21 cellular contexts compared by ENCODE assay signal in the genomic region with DNA sequence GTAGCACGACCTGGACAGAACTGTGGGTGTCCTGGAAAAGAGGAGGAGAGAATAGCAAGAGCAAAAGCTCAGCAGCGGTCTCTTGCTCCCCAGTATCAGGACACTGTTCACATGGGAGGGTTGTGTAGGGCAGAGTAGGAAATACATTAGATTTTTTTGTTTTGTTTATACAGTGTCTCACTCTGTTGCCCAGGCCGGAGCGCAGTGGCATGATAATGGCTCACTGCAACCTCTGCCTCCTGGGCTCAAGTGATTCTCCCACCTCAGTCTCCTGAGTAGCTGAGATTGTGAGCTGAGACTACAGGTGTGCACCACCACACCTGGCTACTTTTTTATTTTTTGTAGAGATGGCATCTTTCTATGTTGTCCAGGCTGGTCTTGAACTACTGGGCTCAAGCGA.
"Had no signal": no experiment of that assay in that cellular context is flagged by ENCODE, and none has a peak within 500 bp of the region (broad histone marks: within the 10 kb centered on the region; RNA-seq: fewer than 3 reads in every experiment).

No MANE protein-coding gene starts in this region.

- H3K4me3 Mint-ChIP-seq: activated B cell treated with CpG ODN at 0.5 μM for 24 hours; activated CD4-positive, alpha-beta memory T cell treated with anti-CD3 and anti-CD28 coated beads for 36 hours; activated naive CD8-positive, alpha-beta T cell treated with anti-CD3 and anti-CD28 coated beads, Interleukin-2, amount 10 ng/mL, durations not matched to agents 7 days and 5 days; naive thymus-derived CD8-positive, alpha-beta T cell; type B pancreatic cell had no signal

- H3K9me3 Mint-ChIP-seq: activated B cell treated with CpG ODN at 0.5 μM for 24 hours; activated CD4-positive, alpha-beta memory T cell treated with anti-CD3 and anti-CD28 coated beads for 36 hours; activated naive CD8-positive, alpha-beta T cell treated with anti-CD3 and anti-CD28 coated beads, Interleukin-2, amount 10 ng/mL, durations not matched to agents 7 days and 5 days; naive thymus-derived CD8-positive, alpha-beta T cell; type B pancreatic cell had no signal

- H3K27ac ChIP-seq: coronary artery, lower lobe of right lung, testis had no signal

- H3K27me3 Mint-ChIP-seq: activated CD4-positive, alpha-beta memory T cell treated with anti-CD3 and anti-CD28 coated beads for 36 hours; activated naive CD8-positive, alpha-beta T cell treated with anti-CD3 and anti-CD28 coated beads, Interleukin-2, amount 10 ng/mL, durations not matched to agents 7 days and 5 days; naive thymus-derived CD8-positive, alpha-beta T cell; progenitor cell of endocrine pancreas; type B pancreatic cell had no signal

- H3K4me1 Mint-ChIP-seq: activated B cell treated with CpG ODN at 0.5 μM for 24 hours had no signal

- H3K4me3 ChIP-seq: body of pancreas, coronary artery, lower lobe of right lung, testis had no signal

- H3K27me3 ChIP-seq: body of pancreas, testis had no signal

- DNase-seq: activated B cell treated with CpG ODN at 0.5 μM for 24 hours; activated CD4-positive, alpha-beta memory T cell treated with anti-CD3 and anti-CD28 coated beads for 36 hours; activated CD4-positive, alpha-beta T cell treated with anti-CD3 and anti-CD28 coated beads for 4 hours; activated naive CD4-positive, alpha-beta T cell; activated naive CD8-positive, alpha-beta T cell treated with anti-CD3 and anti-CD28 coated beads, Interleukin-2, amount 10 ng/mL, durations not matched to agents 7 days and 5 days; activated T-cell treated with anti-CD3 and anti-CD28 coated beads for 4 hours; amygdala; body of pancreas; central memory CD4-positive, alpha-beta T cell; foreskin fibroblast; hippocampal formation; islet precursor cell; left colon; lower lobe of right lung; naive thymus-derived CD8-positive, alpha-beta T cell; nucleus accumbens; SK-N-SH; testis had no signal

- H3K9me3 ChIP-seq: body of pancreas, lower lobe of right lung, SK-N-SH, testis had no signal

- ATAC-seq: body of pancreas; lower lobe of right lung; naive thymus-derived CD8-positive, alpha-beta T cell had no signal

- H3K36me3 ChIP-seq: lower lobe of right lung had no signal

- H3K36me3 Mint-ChIP-seq: activated CD4-positive, alpha-beta memory T cell treated with anti-CD3 and anti-CD28 coated beads for 36 hours; activated naive CD8-positive, alpha-beta T cell treated with anti-CD3 and anti-CD28 coated beads, Interleukin-2, amount 10 ng/mL, durations not matched to agents 7 days and 5 days; naive thymus-derived CD8-positive, alpha-beta T cell had no signal

- H3K27ac Mint-ChIP-seq: activated B cell treated with CpG ODN at 0.5 μM for 24 hours; activated CD4-positive, alpha-beta memory T cell treated with anti-CD3 and anti-CD28 coated beads for 36 hours; activated naive CD8-positive, alpha-beta T cell treated with anti-CD3 and anti-CD28 coated beads, Interleukin-2, amount 10 ng/mL, durations not matched to agents 7 days and 5 days; progenitor cell of endocrine pancreas; type B pancreatic cell had no signal
